In genomic region chr22:46071451-46072029, GRCh38 we compare ENCODE assay signal across 8 cellular contexts.
A peak's percentile ranks its signal among the peaks of the same experiment; 100 is the strongest.
DNase-seq lines count a peak whose midpoint lies in the region; ATAC-seq and TF ChIP-seq lines count a peak whose summit lies in the region.

No MANE protein-coding gene starts in this region.

- peak overlapping the region; percentile 62 for H3K4me3 ChIP-seq in OCI-LY1 (ENCODE audit: low read depth, low read length, poor library complexity, severe bottlenecking)
- peak overlapping the region; percentile 79 for H3K4me3 ChIP-seq in suprapubic skin

- no peaks in the 10 kb centered on the region for H3K9me3 Mint-ChIP-seq in activated T-helper 17 cell treated with anti-CD3 and anti-CD28 coated beads, Interleukin-2, amount 50 U/mL, for 72 hours
- no peaks in the 10 kb centered on the region for H3K9me3 Mint-ChIP-seq in natural killer cell

- H2AFZ ChIP-seq in OCI-LY1 (ENCODE audit: low read length), result no peak overlapping the region

- H3K79me2 ChIP-seq in OCI-LY1 (ENCODE audit: insufficient read depth, low read length), result peaks cover 32% of the 10 kb centered on the region

- ATAC-seq in HG02852 (IDR thresholded peaks at IDR 0.05; ENCODE audit: unreplicated experiment), result peak; percentile 14
- peak; percentile 21 for ATAC-seq in activated T-helper 17 cell treated with anti-CD3 and anti-CD28 coated beads, Interleukin-2, amount 50 U/mL, for 72 hours (replicated peaks)
- peak; percentile 1 to 22 (median 10) for ATAC-seq in natural killer cell
- no peak for ATAC-seq in GM18873 (IDR thresholded peaks at IDR 0.05; ENCODE audit: low FRiP score, unreplicated experiment)

- H3K4me3 Mint-ChIP-seq in activated T-helper 17 cell treated with anti-CD3 and anti-CD28 coated beads, Interleukin-2, amount 50 U/mL, for 72 hours, result peak overlapping the region; percentile 81
- peak overlapping the region; percentile 89 for H3K4me3 Mint-ChIP-seq in natural killer cell

- H3K4me1 Mint-ChIP-seq in activated T-helper 17 cell treated with anti-CD3 and anti-CD28 coated beads, Interleukin-2, amount 50 U/mL, for 72 hours, result peaks cover 33% of the 10 kb centered on the region
- peaks cover 53 to 57% of the 10 kb centered on the region in 2 donors for H3K4me1 Mint-ChIP-seq in natural killer cell

- WGBS in suprapubic skin, result 1% methylated on average over 25 of the region's 98 CpGs

- no peaks in the 10 kb centered on the region for H4K20me1 ChIP-seq in OCI-LY1 (ENCODE audit: insufficient read depth, low read length)

- H3K9me3 ChIP-seq in OCI-LY1 (ENCODE audit: low read length) (no peaks in the 10 kb centered on the region), suprapubic skin (no peaks in the 10 kb centered on the region)

- TF ChIP-seq POLR2A in suprapubic skin (IDR thresholded peaks at IDR 0.05), result peak in 1 of 2 donors; percentile 58

- no peak for TF ChIP-seq CTCF in OCI-LY1 (IDR thresholded peaks at IDR 0.05; ENCODE audit: low read length)
- TF ChIP-seq CTCF in natural killer cell (IDR thresholded peaks at IDR 0.05), result no peak
- no peak for TF ChIP-seq CTCF in suprapubic skin (IDR thresholded peaks at IDR 0.05)

- no peaks in the 10 kb centered on the region for H3F3A ChIP-seq in OCI-LY1 (ENCODE audit: insufficient read depth, low read length)

- TF ChIP-seq EP300 in suprapubic skin (IDR thresholded peaks at IDR 0.05), result no peak

- H3K9ac ChIP-seq in OCI-LY1 (ENCODE audit: low read length), result peak overlapping the region; percentile 65

- H3K27me3 Mint-ChIP-seq in activated T-helper 17 cell treated with anti-CD3 and anti-CD28 coated beads, Interleukin-2, amount 50 U/mL, for 72 hours, result no peaks in the 10 kb centered on the region
- H3K27me3 Mint-ChIP-seq in natural killer cell (ENCODE audit: low read depth in 2 of 2), result no peaks in the 10 kb centered on the region

- H3K4me2 ChIP-seq in OCI-LY1 (ENCODE audit: low read length), result peak overlapping the region; percentile 57

- intact Hi-C loops in natural killer cell (cut with micrococcal nuclease), result loop anchor here (5.0 kb wide), 2 partner anchors 34 to 64 kb away; no protein-coding TSS in a partner anchor

- peak; percentile 80 for DNase-seq in COLO829 (ENCODE audit: low spot score)
- DNase-seq in fibroblast of the conjunctiva (ENCODE audit: low read depth), result peak; percentile 85
- no peak for DNase-seq in natural killer cell
- peak; percentile 95 to 96 for DNase-seq in suprapubic skin (ENCODE audit: low spot score in 2 of 2)

- H3K27ac Mint-ChIP-seq in activated T-helper 17 cell treated with anti-CD3 and anti-CD28 coated beads, Interleukin-2, amount 50 U/mL, for 72 hours, result no peak overlapping the region
- H3K27ac Mint-ChIP-seq in natural killer cell, result peak overlapping the region in 1 of 2 donors; percentile 77

- H3K4me1 ChIP-seq in OCI-LY1 (ENCODE audit: insufficient read depth, low read length, severe bottlenecking), result peaks cover 60% of the 10 kb centered on the region
- peaks cover 48% of the 10 kb centered on the region for H3K4me1 ChIP-seq in suprapubic skin

- H3K36me3 ChIP-seq in OCI-LY1 (ENCODE audit: insufficient read depth, low read length), result no peaks in the 10 kb centered on the region; the same call in 1 of the 2 replicates
- H3K36me3 ChIP-seq in suprapubic skin, result no peaks in the 10 kb centered on the region

- H3K27ac ChIP-seq in OCI-LY1 (ENCODE audit: low read depth, low read length, poor library complexity, severe bottlenecking) (no peak overlapping the region), suprapubic skin (peak overlapping the region; percentile 98)

- no peaks in the 10 kb centered on the region for H3K9me2 ChIP-seq in OCI-LY1 (ENCODE audit: low read depth, low read length)

- H3K36me3 Mint-ChIP-seq in activated T-helper 17 cell treated with anti-CD3 and anti-CD28 coated beads, Interleukin-2, amount 50 U/mL, for 72 hours (ENCODE audit: low read depth), result peaks cover 14% of the 10 kb centered on the region
- H3K36me3 Mint-ChIP-seq in natural killer cell, result no peaks in the 10 kb centered on the region

- H3K27me3 ChIP-seq in OCI-LY1 (ENCODE audit: insufficient read depth, low read length), result no peaks in the 10 kb centered on the region
- H3K27me3 ChIP-seq in suprapubic skin, result no peaks in the 10 kb centered on the region
